Comparison of ENCODE assay signal across 8 cellular contexts in genomic region chr10:109912335-109913282, GRCh38. TPM values are rescaled to one million over a fixed set of nuclear protein-coding genes. Genes with fewer than 3 reads are reported as not detected.
DNase-seq lines count a peak whose midpoint lies in the region; ATAC-seq and TF ChIP-seq lines count a peak whose summit lies in the region.

No MANE protein-coding gene starts in this region.

- H3K9me3 ChIP-seq in mesenchymal stem cell (ENCODE audit: control insufficient read depth, low read length), result no peaks in the 10 kb centered on the region

- H3K9me3 Mint-ChIP-seq in activated naive CD8-positive, alpha-beta T cell treated with anti-CD3 and anti-CD28 coated beads, Interleukin-2, amount 10 ng/mL, durations not matched to agents 7 days and 5 days, result peaks cover 5% of the 10 kb centered on the region
- H3K9me3 Mint-ChIP-seq in activated naive CD8-positive, alpha-beta T cell treated with anti-CD3 and anti-CD28 coated beads, Interleukin-2, amount 50 U/mL, for 24 hours, result no peaks in the 10 kb centered on the region

- H3K27ac ChIP-seq in mesenchymal stem cell (ENCODE audit: low read length, poor library complexity, severe bottlenecking), result peak overlapping the region; percentile 43
- H3K27ac ChIP-seq in brain microvascular endothelial cell, result no peak overlapping the region

- no peak overlapping the region for H2BK120ac ChIP-seq in mesenchymal stem cell (ENCODE audit: low read depth, low read length)

- no peak overlapping the region for H4K91ac ChIP-seq in mesenchymal stem cell (ENCODE audit: low read length)

- H3K36me3 Mint-ChIP-seq in activated naive CD8-positive, alpha-beta T cell treated with anti-CD3 and anti-CD28 coated beads, Interleukin-2, amount 10 ng/mL, durations not matched to agents 7 days and 5 days, result peaks cover 63% of the 10 kb centered on the region
- H3K36me3 Mint-ChIP-seq in activated naive CD8-positive, alpha-beta T cell treated with anti-CD3 and anti-CD28 coated beads, Interleukin-2, amount 50 U/mL, for 24 hours (ENCODE audit: low read depth), result peaks cover 55% of the 10 kb centered on the region

- DNase-seq in activated naive CD8-positive, alpha-beta T cell treated with anti-CD3 and anti-CD28 coated beads, Interleukin-2, amount 10 ng/mL, durations not matched to agents 7 days and 5 days, result no peak
- no peak for DNase-seq in activated naive CD8-positive, alpha-beta T cell treated with anti-CD3 and anti-CD28 coated beads, Interleukin-2, amount 50 U/mL, for 24 hours
- DNase-seq in SHP77 treated with DMSO at 0.1 percent for 48 hours (lab: John Stamatoyannopoulos, UW), result peak; percentile 70
- DNase-seq in mesenchymal stem cell, result no peak
- no peak for DNase-seq in brain microvascular endothelial cell
- no peak for DNase-seq in COR-L47 (lab: John Stamatoyannopoulos, UW)
- no peak for DNase-seq in hypothalamus (lab: John Stamatoyannopoulos, UW)

- no peak overlapping the region for H3K4ac ChIP-seq in mesenchymal stem cell (ENCODE audit: low read depth in 1 of 2, low read length in 2 of 2)

- no peaks in the 10 kb centered on the region for H3K27me3 Mint-ChIP-seq in activated naive CD8-positive, alpha-beta T cell treated with anti-CD3 and anti-CD28 coated beads, Interleukin-2, amount 10 ng/mL, durations not matched to agents 7 days and 5 days
- H3K27me3 Mint-ChIP-seq in activated naive CD8-positive, alpha-beta T cell treated with anti-CD3 and anti-CD28 coated beads, Interleukin-2, amount 50 U/mL, for 24 hours, result no peaks in the 10 kb centered on the region

- no peak overlapping the region for H3K14ac ChIP-seq in mesenchymal stem cell (ENCODE audit: low read length in 2 of 2)

- no peak overlapping the region for H2AFZ ChIP-seq in mesenchymal stem cell (ENCODE audit: low read depth, low read length)

- peak overlapping the region; percentile 89 for H3K27ac Mint-ChIP-seq in activated naive CD8-positive, alpha-beta T cell treated with anti-CD3 and anti-CD28 coated beads, Interleukin-2, amount 10 ng/mL, durations not matched to agents 7 days and 5 days
- no peak overlapping the region for H3K27ac Mint-ChIP-seq in activated naive CD8-positive, alpha-beta T cell treated with anti-CD3 and anti-CD28 coated beads, Interleukin-2, amount 50 U/mL, for 24 hours

- TF ChIP-seq CTCF in brain microvascular endothelial cell (IDR thresholded peaks at IDR 0.05; ENCODE audit: low read depth, low read length, missing control alignments), result no peak

- H3K23ac ChIP-seq in mesenchymal stem cell (ENCODE audit: low read length in 2 of 2), result no peak overlapping the region

- H3K79me1 ChIP-seq in mesenchymal stem cell (replicated peaks; ENCODE audit: low read length, poor library complexity, severe bottlenecking), result peaks cover 13% of the 10 kb centered on the region

- H3K4me1 Mint-ChIP-seq in activated naive CD8-positive, alpha-beta T cell treated with anti-CD3 and anti-CD28 coated beads, Interleukin-2, amount 10 ng/mL, durations not matched to agents 7 days and 5 days, result peaks cover 65% of the 10 kb centered on the region
- H3K4me1 Mint-ChIP-seq in activated naive CD8-positive, alpha-beta T cell treated with anti-CD3 and anti-CD28 coated beads, Interleukin-2, amount 50 U/mL, for 24 hours, result peaks cover 78% of the 10 kb centered on the region

- no peak overlapping the region for H2BK12ac ChIP-seq in mesenchymal stem cell (ENCODE audit: low read length in 2 of 2)

- no peak for ATAC-seq in activated naive CD8-positive, alpha-beta T cell treated with anti-CD3 and anti-CD28 coated beads, Interleukin-2, amount 10 ng/mL, durations not matched to agents 7 days and 5 days (ENCODE audit: low read depth)
- no peak for ATAC-seq in activated naive CD8-positive, alpha-beta T cell treated with anti-CD3 and anti-CD28 coated beads, Interleukin-2, amount 50 U/mL, for 24 hours
- peak; percentile 67 for ATAC-seq in HG03103 (IDR thresholded peaks at IDR 0.05; ENCODE audit: low read depth, unreplicated experiment)

- in situ Hi-C loops in brain microvascular endothelial cell (cut with HindIII; ENCODE audit: low pct_ligation_motif_present, low sequenced_read_pairs), result no loop called here

- H3K4me3 ChIP-seq in mesenchymal stem cell (ENCODE audit: insufficient read depth in 1 of 2, low read depth in 1 of 2, low read length in 2 of 2) (no peak overlapping the region), brain microvascular endothelial cell (ENCODE audit: low read depth, low read length) (no peak overlapping the region)

- 97% methylated on average over 2 of the region's 2 CpGs for WGBS in mesenchymal stem cell

- no peak overlapping the region for H3K9ac ChIP-seq in mesenchymal stem cell (ENCODE audit: low read length)

- peak overlapping the region; percentile 49 for H3K4me3 Mint-ChIP-seq in activated naive CD8-positive, alpha-beta T cell treated with anti-CD3 and anti-CD28 coated beads, Interleukin-2, amount 10 ng/mL, durations not matched to agents 7 days and 5 days
- no peak overlapping the region for H3K4me3 Mint-ChIP-seq in activated naive CD8-positive, alpha-beta T cell treated with anti-CD3 and anti-CD28 coated beads, Interleukin-2, amount 50 U/mL, for 24 hours

- H3K4me1 ChIP-seq in mesenchymal stem cell (ENCODE audit: control insufficient read depth, insufficient read depth, low read depth, low read length), result peaks cover 3% of the 10 kb centered on the region

- no peak overlapping the region for H3K4me2 ChIP-seq in mesenchymal stem cell (ENCODE audit: low read length, poor library complexity, severe bottlenecking)

- H3K27me3 ChIP-seq in mesenchymal stem cell (ENCODE audit: control insufficient read depth in 1 of 2, insufficient read depth in 1 of 2, low read length in 2 of 2) (no peaks in the 10 kb centered on the region), brain microvascular endothelial cell (replicated peaks) (no peaks in the 10 kb centered on the region)

- H2AK5ac ChIP-seq in mesenchymal stem cell (ENCODE audit: low read length, severe bottlenecking), result peak overlapping the region; percentile 55

- H3K36me3 ChIP-seq in mesenchymal stem cell (ENCODE audit: control insufficient read depth in 1 of 2, insufficient read depth in 2 of 2, low read depth in 1 of 2, low read length in 2 of 2) (peaks cover 8 to 43% of the 10 kb centered on the region in 2 experiments), brain microvascular endothelial cell (replicated peaks) (peaks cover 16% of the 10 kb centered on the region)

- H2BK15ac ChIP-seq in mesenchymal stem cell (ENCODE audit: low read depth, poor library complexity, severe bottlenecking), result no peak overlapping the region

- POLR2A ChIA-PET in activated naive CD8-positive, alpha-beta T cell treated with anti-CD3 and anti-CD28 coated beads, Interleukin-2, amount 10 ng/mL, durations not matched to agents 7 days and 5 days (lab: Charles Lee), result interaction anchor here (1.0 to 1.1 kb wide), 4 partner anchors 10 to 96 kb away, joined by 3 to 5 read pairs (median 4); partner anchors contain the start of gene XPNPEP1

- H2BK5ac ChIP-seq in mesenchymal stem cell (ENCODE audit: low read depth, low read length, poor library complexity, severe bottlenecking), result no peak overlapping the region

- no peak overlapping the region for H4K8ac ChIP-seq in mesenchymal stem cell (ENCODE audit: low read length)

- H3K18ac ChIP-seq in mesenchymal stem cell (ENCODE audit: low read depth in 1 of 2, low read length in 2 of 2), result no peak overlapping the region

RNA-seq across cellular contexts. Expression of gene XPNPEP1, which starts 10.7 kb away (rescaled TPM):
- 10 to 100 TPM; 92.9 to 99.4 TPM for total RNA-seq in activated naive CD8-positive, alpha-beta T cell treated with anti-CD3 and anti-CD28 coated beads, Interleukin-2, amount 10 ng/mL, durations not matched to agents 7 days and 5 days
- 48.5 TPM for polyA plus RNA-seq in mesenchymal stem cell (2013, experiment 1 of 2)
- 47.3 TPM for polyA plus RNA-seq in mesenchymal stem cell (2013, experiment 2 of 2)
